In genomic region chr2:235868224-235868623, GRCh38 we compare ENCODE assay signal across 15 cellular contexts.
"Had no signal": no experiment of that assay in that cellular context is flagged by ENCODE, and none has a peak within 500 bp of the region (broad histone marks: within the 10 kb centered on the region; RNA-seq: fewer than 3 reads in every experiment).

No MANE protein-coding gene starts in this region.

- H3K9me3 Mint-ChIP-seq: neural crest cell had no signal

- H2AFZ ChIP-seq: parathyroid adenoma had no signal

- H3K27ac ChIP-seq: brain microvascular endothelial cell, parathyroid adenoma had no signal

- DNase-seq: activated CD4-positive, alpha-beta T cell treated with anti-CD3 and anti-CD28 coated beads, Interleukin-2, amount 50 U/mL, for 1 hour; activated effector memory CD4-positive, alpha-beta T cell treated with anti-CD3 and anti-CD28 coated beads, Interleukin-2, amount 50 U/mL, for 16 hours; activated T-cell treated with anti-CD3 and anti-CD28 coated beads, Interleukin-2, amount 50 U/mL, for 1 hour; brain microvascular endothelial cell; foreskin melanocyte; head of caudate nucleus; islet precursor cell; retina; stimulated activated naive CD4-positive, alpha-beta T cell treated with Interleukin-2 at 50 U/mL for 16 hours; T-helper 2 cell had no signal

- H3K9ac ChIP-seq: parathyroid adenoma had no signal

- H3K4me1 ChIP-seq: parathyroid adenoma had no signal

- FAIRE-seq: endometrium had no signal

- H3K4me3 Mint-ChIP-seq: neural crest cell had no signal

- H3K36me3 ChIP-seq: brain microvascular endothelial cell had no signal

- H3K27me3 ChIP-seq: brain microvascular endothelial cell had no signal

- ATAC-seq: activated naive CD4-positive, alpha-beta T cell treated with anti-CD3 and anti-CD28 coated beads, Interleukin-2, amount 50 U/mL, for 72 hours; esophagus mucosa had no signal

- H3K27ac Mint-ChIP-seq: activated naive CD4-positive, alpha-beta T cell treated with anti-CD3 and anti-CD28 coated beads, Interleukin-2, amount 50 U/mL, for 72 hours had no signal
